ENCODE assay signal across 8 cellular contexts in genomic region chr1:93708734-93709481, GRCh38. TPM values are rescaled to one million over a fixed set of nuclear protein-coding genes. Genes with fewer than 3 reads are reported as not detected.
DNase-seq lines count a peak whose midpoint lies in the region; ATAC-seq and TF ChIP-seq lines count a peak whose summit lies in the region.

No MANE protein-coding gene starts in this region.

- H3K27ac Mint-ChIP-seq in stimulated activated naive CD8-positive, alpha-beta T cell treated with anti-CD3 and anti-CD28 coated beads, Interleukin-15, amount 100 ng/mL, for 72 hours, result no peak overlapping the region

- H3K36me3 ChIP-seq in brain microvascular endothelial cell (replicated peaks), result no peaks in the 10 kb centered on the region

- ATAC-seq in stimulated activated naive CD8-positive, alpha-beta T cell treated with anti-CD3 and anti-CD28 coated beads, Interleukin-15, amount 100 ng/mL, for 72 hours, result peak; percentile 38
- ATAC-seq in HG03342 (IDR thresholded peaks at IDR 0.05; ENCODE audit: unreplicated experiment), result no peak

- DNase-seq in SKM-1 treated with dmso at 0.1 percent for 144 hours (lab: John Stamatoyannopoulos, UW; ENCODE audit: unreplicated experiment) (peak; percentile 20), SKM-1 (lab: John Stamatoyannopoulos, UW; ENCODE audit: unreplicated experiment) (no peak), NCI-H524 (lab: John Stamatoyannopoulos, UW) (peak; percentile 77 to 90), fibroblast of villous mesenchyme (ENCODE audit: low read depth) (peak; percentile 78), brain microvascular endothelial cell (no peak), NK-92 (lab: John Stamatoyannopoulos, UW; ENCODE audit: unreplicated experiment) (no peak)
- peak in 1 of 2 donors; percentile 27 for DNase-seq in stimulated activated naive CD8-positive, alpha-beta T cell treated with anti-CD3 and anti-CD28 coated beads, Interleukin-15, amount 100 ng/mL, for 72 hours

- no peak for TF ChIP-seq CTCF in fibroblast of villous mesenchyme (IDR thresholded peaks at IDR 0.05; ENCODE audit: insufficient read depth, low read depth, low read length)
- no peak for TF ChIP-seq CTCF in brain microvascular endothelial cell (IDR thresholded peaks at IDR 0.05; ENCODE audit: low read depth, low read length, missing control alignments)

- no peak overlapping the region for H3K27ac ChIP-seq in brain microvascular endothelial cell

- no peak overlapping the region for H3K4me3 ChIP-seq in fibroblast of villous mesenchyme (ENCODE audit: low read depth, low read length)
- H3K4me3 ChIP-seq in brain microvascular endothelial cell (ENCODE audit: low read depth, low read length), result no peak overlapping the region

- H3K27me3 Mint-ChIP-seq in stimulated activated naive CD8-positive, alpha-beta T cell treated with anti-CD3 and anti-CD28 coated beads, Interleukin-15, amount 100 ng/mL, for 72 hours, result peaks cover 17% of the 10 kb centered on the region

- no peaks in the 10 kb centered on the region for H3K9me3 Mint-ChIP-seq in stimulated activated naive CD8-positive, alpha-beta T cell treated with anti-CD3 and anti-CD28 coated beads, Interleukin-15, amount 100 ng/mL, for 72 hours

- in situ Hi-C loops in brain microvascular endothelial cell (cut with HindIII; ENCODE audit: low pct_ligation_motif_present, low sequenced_read_pairs), result no loop called here

- no peaks in the 10 kb centered on the region for H3K27me3 ChIP-seq in brain microvascular endothelial cell (replicated peaks)

- H3K4me1 Mint-ChIP-seq in stimulated activated naive CD8-positive, alpha-beta T cell treated with anti-CD3 and anti-CD28 coated beads, Interleukin-15, amount 100 ng/mL, for 72 hours, result peaks cover 34% of the 10 kb centered on the region

- no peak overlapping the region for H3K4me3 Mint-ChIP-seq in stimulated activated naive CD8-positive, alpha-beta T cell treated with anti-CD3 and anti-CD28 coated beads, Interleukin-15, amount 100 ng/mL, for 72 hours

RNA-seq across cellular contexts. Expression of gene BCAR3, which starts 27.3 kb away (rescaled TPM):
- 32.0 and 36.4 TPM in 2 replicates for total RNA-seq in fibroblast of villous mesenchyme

Comparison
In these comparisons a context has a peak if more than half of its experiments do, and no peak if none do; other contexts are left out.
1. DNase-seq: peak in SKM-1 treated with dmso at 0.1 percent for 144 hours (single experiment), NCI-H524 (2 of 2) and fibroblast of villous mesenchyme (single experiment); none in SKM-1 (single experiment), brain microvascular endothelial cell (single experiment) and NK-92 (single experiment).